Comparison of ENCODE assay signal across 20 cellular contexts in genomic region chr2:191412353-191412752, GRCh38.
DNase-seq lines count a peak whose midpoint lies in the region; ATAC-seq, FAIRE-seq and TF ChIP-seq lines count a peak whose summit lies in the region.
"Had no signal": no experiment of that assay in that cellular context is flagged by ENCODE, and none has a peak within 500 bp of the region (broad histone marks: within the 10 kb centered on the region; RNA-seq: fewer than 3 reads in every experiment).

No MANE protein-coding gene starts in this region.

- intact Hi-C loops in mucosa of descending colon (cut with DNase I, micrococcal nuclease), result no loop called here

- FAIRE-seq in GM12891 (lab: Jason Lieb, UNC), result no peak
- FAIRE-seq: GM12878, H1, HTR-8/SVneo had no signal

- POLR2A ChIA-PET in HEK293 (lab: Yijun Ruan, JAX), result no interaction called here

- H3K4me1 ChIP-seq in HEK293 (ENCODE audit: control insufficient read depth, insufficient read depth, low read length) (no peaks in the 10 kb centered on the region), mucosa of descending colon (ENCODE audit: low read depth) (peaks cover 7% of the 10 kb centered on the region)
- H3K4me1 ChIP-seq: BLaER1 had no signal

- CTCF ChIA-PET in HEK293 (lab: Yijun Ruan, JAX), result interaction anchor here (0.6 to 1.4 kb wide), 2 partner anchors 247 to 625 kb away, joined by 3 read pairs; no protein-coding TSS in a partner anchor

- H3K27ac ChIP-seq in HEK293 (ENCODE audit: extremely low read depth, low read depth, low read length), result no peak overlapping the region
- H3K27ac ChIP-seq: BLaER1 had no signal

- H3K36me3 ChIP-seq in HEK293 (ENCODE audit: control insufficient read depth in 2 of 2, insufficient read depth in 1 of 2, low read length in 2 of 2) (peaks cover 26 to 77% of the 10 kb centered on the region in 2 experiments; a peak in 2 of 3 replicates), mucosa of descending colon (ENCODE audit: low read depth) (no peaks in the 10 kb centered on the region)

- no peak for TF ChIP-seq POLR2A in GM12891 (IDR thresholded peaks at IDR 0.05; ENCODE audit: low read depth, low read length)

- ATAC-seq in mucosa of descending colon, result no peak
- ATAC-seq: CD8-positive, alpha-beta T cell; GM12878 had no signal

- no peaks in the 10 kb centered on the region for H3K9me3 ChIP-seq in HEK293 (ENCODE audit: control insufficient read depth, insufficient read depth, low read depth, low read length)
- H3K9me3 ChIP-seq in mucosa of descending colon, result no peaks in the 10 kb centered on the region
- H3K9me3 ChIP-seq: BLaER1 had no signal

- H3K4me3 ChIP-seq in HEK293 (ENCODE audit: low read depth, low read length), result no peak overlapping the region
- H3K4me3 ChIP-seq in mucosa of descending colon, result no peak overlapping the region
- H3K4me3 ChIP-seq: BLaER1, GM12878 had no signal

- TF ChIP-seq CTCF in HEK293 (tag by site-specific recombination; IDR thresholded peaks at IDR 0.05), result no peak
- TF ChIP-seq CTCF in mucosa of descending colon (IDR thresholded peaks at IDR 0.05), result no peak

- DNase-seq in CD1c-positive myeloid dendritic cell (ENCODE audit: extremely low spot score) (peak; percentile 10), inferior parietal cortex (ENCODE audit: extremely low spot score) (peak; percentile 13), superior temporal gyrus (ENCODE audit: extremely low spot score) (peak; percentile 39), mucosa of descending colon (no peak), GM12891 (ENCODE audit: insufficient read length, low spot score) (no peak), COR-L47 (lab: John Stamatoyannopoulos, UW) (no peak)
- DNase-seq in effector CD4-positive, alpha-beta T cell, result no peak
- DNase-seq: 8988T; CD8-positive, alpha-beta T cell; DMS 273 treated with DMSO at 0.1 percent for 48 hours; DMS53; DND-41; EL; HCEC 1CT; KG1 had no signal

TF ChIP-seq in HEK293, 187 proteins besides CTCF, POLR2A, EP300 and RAD21 (continues in another document):
- no peak for TF ChIP-seq ZNF571 (tag by site-specific recombination; IDR thresholded peaks at IDR 0.05)
- TF ChIP-seq ZNF266 (tag by site-specific recombination; IDR thresholded peaks at IDR 0.05; ENCODE audit: low read depth), result no peak
- TF ChIP-seq MEIS1 (CRISPR knock-in tag; IDR thresholded peaks at IDR 0.05; ENCODE audit: borderline replicate concordance), result no peak
- TF ChIP-seq ZNF544 (tag by site-specific recombination; IDR thresholded peaks at IDR 0.05), result no peak
- TF ChIP-seq ZNF280C (tag by site-specific recombination; IDR thresholded peaks at IDR 0.05), result no peak
- no peak for TF ChIP-seq ZNF416 (tag by site-specific recombination; IDR thresholded peaks at IDR 0.05)
- TF ChIP-seq, protein P1, sequence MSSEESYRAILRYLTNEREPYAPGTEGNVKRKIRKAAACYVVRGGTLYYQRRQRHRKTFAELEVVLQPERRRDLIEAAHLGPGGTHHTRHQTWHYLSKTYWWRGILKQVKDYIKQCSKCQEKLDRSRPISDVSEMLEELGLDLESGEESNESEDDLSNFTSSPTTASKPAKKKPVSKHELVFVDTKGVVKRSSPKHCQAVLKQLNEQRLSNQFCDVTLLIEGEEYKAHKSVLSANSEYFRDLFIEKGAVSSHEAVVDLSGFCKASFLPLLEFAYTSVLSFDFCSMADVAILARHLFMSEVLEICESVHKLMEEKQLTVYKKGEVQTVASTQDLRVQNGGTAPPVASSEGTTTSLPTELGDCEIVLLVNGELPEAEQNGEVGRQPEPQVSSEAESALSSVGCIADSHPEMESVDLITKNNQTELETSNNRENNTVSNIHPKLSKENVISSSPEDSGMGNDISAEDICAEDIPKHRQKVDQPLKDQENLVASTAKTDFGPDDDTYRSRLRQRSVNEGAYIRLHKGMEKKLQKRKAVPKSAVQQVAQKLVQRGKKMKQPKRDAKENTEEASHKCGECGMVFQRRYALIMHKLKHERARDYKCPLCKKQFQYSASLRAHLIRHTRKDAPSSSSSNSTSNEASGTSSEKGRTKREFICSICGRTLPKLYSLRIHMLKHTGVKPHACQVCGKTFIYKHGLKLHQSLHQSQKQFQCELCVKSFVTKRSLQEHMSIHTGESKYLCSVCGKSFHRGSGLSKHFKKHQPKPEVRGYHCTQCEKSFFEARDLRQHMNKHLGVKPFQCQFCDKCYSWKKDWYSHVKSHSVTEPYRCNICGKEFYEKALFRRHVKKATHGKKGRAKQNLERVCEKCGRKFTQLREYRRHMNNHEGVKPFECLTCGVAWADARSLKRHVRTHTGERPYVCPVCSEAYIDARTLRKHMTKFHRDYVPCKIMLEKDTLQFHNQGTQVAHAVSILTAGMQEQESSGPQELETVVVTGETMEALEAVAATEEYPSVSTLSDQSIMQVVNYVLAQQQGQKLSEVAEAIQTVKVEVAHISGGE (tag by site-specific recombination; conservative IDR thresholded peaks at IDR 0.05; ENCODE audit: low read depth), result no peak
- peak; percentile 54 for TF ChIP-seq ZFHX2 (tag by site-specific recombination; conservative IDR thresholded peaks at IDR 0.05)
- TF ChIP-seq EGR2 (tag by site-specific recombination; IDR thresholded peaks at IDR 0.05; ENCODE audit: low read depth), result peak; percentile 61; the same call in 1 of the 2 replicates

TF ChIP-seq in GM12891, 5 proteins besides CTCF, POLR2A, EP300 and RAD21:
- TF ChIP-seq POLR2AphosphoS5 (IDR thresholded peaks at IDR 0.05; ENCODE audit: low read depth, low read length) (no peak), PAX5 (IDR thresholded peaks at IDR 0.05; ENCODE audit: insufficient read depth, low read length, severe bottlenecking) (no peak), SPI1 (IDR thresholded peaks at IDR 0.05; ENCODE audit: low read depth, low read length) (no peak), TAF1 (IDR thresholded peaks at IDR 0.05; ENCODE audit: low read depth, low read length) (no peak), POU2F2 (IDR thresholded peaks at IDR 0.05; ENCODE audit: low read depth, low read length) (no peak)

Comparison
In these comparisons a context has a peak if more than half of its experiments do, and no peak if none do; other contexts are left out.
1. DNase-seq: peak in CD1c-positive myeloid dendritic cell (single experiment), inferior parietal cortex (single experiment) and superior temporal gyrus (single experiment); none in mucosa of descending colon (0 of 3), GM12891 (single experiment), effector CD4-positive, alpha-beta T cell (single experiment) and COR-L47 (single experiment).